Comparison of ENCODE assay signal across 30 cellular contexts in genomic region chr9:14906000-14906399, GRCh38. TPM values are rescaled to one million over a fixed set of nuclear protein-coding genes. Genes with fewer than 3 reads are reported as not detected.
DNase-seq lines count a peak whose midpoint lies in the region; ATAC-seq and TF ChIP-seq lines count a peak whose summit lies in the region.
"Had no signal": no experiment of that assay in that cellular context is flagged by ENCODE, and none has a peak within 500 bp of the region (broad histone marks: within the 10 kb centered on the region; RNA-seq: fewer than 3 reads in every experiment).

No MANE protein-coding gene starts in this region.

- ATAC-seq in Right ventricle myocardium superior (ENCODE audit: poor library complexity) (peak; percentile 62), Right ventricle myocardium inferior (no peak), GM21786 (IDR thresholded peaks at IDR 0.05; ENCODE audit: unreplicated experiment) (no peak)
- ATAC-seq: activated T-helper 17 cell treated with anti-CD3 and anti-CD28 coated beads, Interleukin-2, amount 50 U/mL, for 72 hours; lower lobe of right lung; mucosa of descending colon; Panc1; stimulated activated naive CD8-positive, alpha-beta T cell treated with anti-CD3 and anti-CD28 coated beads, Interleukin-15, Interleukin-2, amounts not matched to agents 100 U/mL and 50 U/mL, for 24 hours had no signal

- 62 to 67% methylated on average over 5 of the region's 5 CpGs for WGBS in transverse colon (ENCODE audit: low coverage in 1 of 2), 2 donors

- no peak for TF ChIP-seq POLR2A in transverse colon (IDR thresholded peaks at IDR 0.05)

- intact Hi-C loops in Right ventricle myocardium superior (cut with DNase I), result no loop called here
- intact Hi-C loops in Right ventricle myocardium inferior (cut with DNase I), result no loop called here
- intact Hi-C loops in transverse colon (cut with DNase I; ENCODE audit: low total_unique reads), result loop anchor here (5.0 kb wide), 1 partner anchor 1706 kb away; no protein-coding TSS in a partner anchor

- H3K36me3 ChIP-seq in muscle layer of duodenum (ENCODE audit: control insufficient read depth in 1 of 2, insufficient read depth in 2 of 2, low read length in 2 of 2) (no peaks in the 10 kb centered on the region), transverse colon (no peaks in the 10 kb centered on the region)
- H3K36me3 ChIP-seq: adrenal gland, brain microvascular endothelial cell, lower lobe of right lung had no signal

- TF ChIP-seq EP300 in transverse colon (IDR thresholded peaks at IDR 0.05; ENCODE audit: low read depth), result no peak

- in situ Hi-C loops in transverse colon (cut with MboI; ENCODE audit: low pct_ligation_motif_present in 1 of 4, low pct_unique_long_range_greater_than_20kb in 1 of 4, low sequenced_read_pairs in 3 of 4), result no loop called here

- H3K27me3 ChIP-seq in muscle layer of duodenum (ENCODE audit: low read depth, low read length) (no peaks in the 10 kb centered on the region), transverse colon (no peaks in the 10 kb centered on the region)
- H3K27me3 ChIP-seq: adrenal gland, brain microvascular endothelial cell, testis had no signal

- no peaks in the 10 kb centered on the region for H3K9me3 ChIP-seq in muscle layer of duodenum (ENCODE audit: control insufficient read depth in 1 of 2, low read length in 2 of 2)
- no peaks in the 10 kb centered on the region for H3K9me3 ChIP-seq in transverse colon
- H3K9me3 ChIP-seq: adrenal gland, lower lobe of right lung, mucosa of descending colon, testis had no signal

- DNase-seq in Right ventricle myocardium superior, result no peak
- no peak for DNase-seq in Right ventricle myocardium inferior (ENCODE audit: missing footprints)
- DNase-seq in coronary artery (ENCODE audit: low spot score), result no peak
- no peak for DNase-seq in transverse colon
- DNase-seq in SHP77 treated with DMSO at 0.1 percent for 48 hours (lab: John Stamatoyannopoulos, UW), result no peak
- DNase-seq in GOT3 (lab: John Stamatoyannopoulos, UW), result no peak
- DNase-seq: activated CD4-positive, alpha-beta memory T cell treated with anti-CD3 and anti-CD28 coated beads, Interleukin-2, amount 10 ng/mL, durations not matched to agents 7 days and 5 days; activated CD8-positive, alpha-beta memory T cell treated with anti-CD3 and anti-CD28 coated beads, Interleukin-2, amount 50 U/mL, for 48 hours; activated naive CD4-positive, alpha-beta T cell treated with anti-CD3 and anti-CD28 coated beads, Interleukin-2, amount 10 ng/mL, durations not matched to agents 7 days and 5 days; adrenal gland; brain microvascular endothelial cell; COR-L47; effector CD4-positive, alpha-beta T cell; islet precursor cell; lower lobe of right lung; mucosa of descending colon; NCI-H1436; NCI-H2081; NCI-H345; NCI-H748 treated with DMSO at 0.1 percent for 48 hours; stimulated activated CD4-positive, alpha-beta T cell treated with anti-CD3 and anti-CD28 coated beads, Interleukin-1b, Interleukin-23, amount 100 ng/mL, for 48 hours; stimulated activated naive CD8-positive, alpha-beta T cell treated with anti-CD3 and anti-CD28 coated beads, Interleukin-15, Interleukin-2, amounts not matched to agents 100 U/mL and 50 U/mL, for 24 hours; SW 1271; testis had no signal

- no peak overlapping the region for H3K4me3 ChIP-seq in coronary artery
- no peak overlapping the region for H3K4me3 ChIP-seq in muscle layer of duodenum (ENCODE audit: low read depth in 1 of 2, low read length in 2 of 2)
- H3K4me3 ChIP-seq in transverse colon, result no peak overlapping the region
- H3K4me3 ChIP-seq: adrenal gland, lower lobe of right lung, mucosa of descending colon, testis had no signal

- TF ChIP-seq CTCF in coronary artery (IDR thresholded peaks at IDR 0.05) (no peak), transverse colon (IDR thresholded peaks at IDR 0.05) (no peak)

- peaks cover 0 to 5% of the 10 kb centered on the region in 2 donors for H3K4me1 ChIP-seq in muscle layer of duodenum (ENCODE audit: control insufficient read depth in 1 of 2, insufficient read depth in 2 of 2, low read length in 2 of 2)
- H3K4me1 ChIP-seq in transverse colon, result peaks cover 0 to 47% (median 14%) of the 10 kb centered on the region in 4 donors
- H3K4me1 ChIP-seq: adrenal gland, lower lobe of right lung had no signal

- H3K27ac ChIP-seq in coronary artery (peak overlapping the region; percentile 53 to 81), muscle layer of duodenum (ENCODE audit: low read length) (peak overlapping the region; percentile 25), transverse colon (peak overlapping the region; percentile 33 to 74 (median 67))
- H3K27ac ChIP-seq: 22Rv1, brain microvascular endothelial cell, C4-2B, lower lobe of right lung, testis had no signal

RNA-seq across cellular contexts. Expression of gene FREM1, which starts 4.2 kb away (rescaled TPM):
- total RNA-seq in Right ventricle myocardium superior (2.0 TPM), Right ventricle myocardium inferior (2.9 TPM), transverse colon (10 to 100 TPM in 1 of 4 donors, 1 to 10 TPM in 3; 2.2 to 12.7 (median 5.7) TPM)
- total RNA-seq: activated CD4-positive, alpha-beta memory T cell treated with anti-CD3 and anti-CD28 coated beads, Interleukin-2, amount 10 ng/mL, durations not matched to agents 7 days and 5 days had no signal
